ENCODE assay signal across 31 cellular contexts in the genomic region with DNA sequence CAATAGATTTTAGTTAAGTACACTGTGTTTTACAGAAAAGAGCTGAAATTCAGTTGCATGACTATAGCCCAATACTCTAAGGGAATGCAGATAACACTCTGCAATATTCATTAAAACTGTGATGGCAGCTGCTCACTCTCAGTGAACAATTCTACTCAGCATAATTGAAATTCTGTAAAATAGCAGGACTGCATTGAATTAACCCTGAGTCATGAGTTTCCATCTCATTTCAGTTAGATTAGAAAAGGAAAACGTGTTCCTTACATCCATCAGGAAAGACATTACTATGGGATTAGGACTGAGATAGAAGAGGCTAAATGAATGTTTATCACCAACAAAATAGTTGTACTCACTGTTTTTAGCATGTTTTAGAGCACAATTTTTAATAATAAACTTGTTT.
"Had no signal": no experiment of that assay in that cellular context is flagged by ENCODE, and none has a peak within 500 bp of the region (broad histone marks: within the 10 kb centered on the region; RNA-seq: fewer than 3 reads in every experiment).

No MANE protein-coding gene starts in this region.

- H3K4me3 Mint-ChIP-seq: activated CD4-positive, alpha-beta memory T cell treated with anti-CD3 and anti-CD28 coated beads for 36 hours; activated CD4-positive, alpha-beta T cell treated with anti-CD3 and anti-CD28 coated beads for 36 hours; activated CD4-positive, alpha-beta T cell treated with anti-CD3 and anti-CD28 coated beads, Interleukin-2, amount 10 ng/mL, durations not matched to agents 24 days and 14 days; activated CD8-positive, alpha-beta memory T cell treated with anti-CD3 and anti-CD28 coated beads, Interleukin-2, amount 10 ng/mL, durations not matched to agents 7 days and 5 days; activated CD8-positive, alpha-beta T cell treated with anti-CD3 and anti-CD28 coated beads, Interleukin-2, amount 10 ng/mL, durations not matched to agents 7 days and 5 days; activated naive CD4-positive, alpha-beta T cell treated with anti-CD3 and anti-CD28 coated beads for 36 hours; activated naive CD4-positive, alpha-beta T cell treated with anti-CD3 and anti-CD28 coated beads, Interleukin-2, amount 50 U/mL, for 24 hours; activated naive CD8-positive, alpha-beta T cell treated with anti-CD3 and anti-CD28 coated beads for 36 hours; activated T-helper 1 cell treated with anti-CD3 and anti-CD28 coated beads, Interleukin-12 subunit alpha, Interleukin-12 subunit beta, Interleukin-2, Interleukin-4 antibody, amounts not matched to agents 30 ng/mL and 10 ng/mL and 1 ng/mL, durations not matched to agents 14 hours and 24 hours and 36 hours; effector memory CD8-positive, alpha-beta T cell had no signal

- H3K27ac ChIP-seq: body of pancreas, esophagus muscularis mucosa, foreskin keratinocyte, gastrocnemius medialis, heart right ventricle had no signal

- H3K4me1 ChIP-seq: body of pancreas, esophagus muscularis mucosa, foreskin keratinocyte, gastrocnemius medialis, heart right ventricle had no signal

- H3K36me3 ChIP-seq: esophagus muscularis mucosa, gastrocnemius medialis, heart right ventricle had no signal

- H3K9me3 ChIP-seq: body of pancreas, esophagus muscularis mucosa, gastrocnemius medialis, heart right ventricle had no signal

- H3K36me3 Mint-ChIP-seq: activated CD4-positive, alpha-beta memory T cell treated with anti-CD3 and anti-CD28 coated beads for 36 hours; activated CD8-positive, alpha-beta memory T cell treated with anti-CD3 and anti-CD28 coated beads, Interleukin-2, amount 10 ng/mL, durations not matched to agents 7 days and 5 days; activated naive CD4-positive, alpha-beta T cell treated with anti-CD3 and anti-CD28 coated beads, Interleukin-2, amount 50 U/mL, for 24 hours; activated naive CD8-positive, alpha-beta T cell treated with anti-CD3 and anti-CD28 coated beads for 36 hours had no signal

- FAIRE-seq: colon had no signal

- H3K27me3 ChIP-seq: body of pancreas, foreskin keratinocyte, gastrocnemius medialis, heart right ventricle had no signal

- ATAC-seq: activated CD4-positive, alpha-beta T cell treated with anti-CD3 and anti-CD28 coated beads for 36 hours; activated CD8-positive, alpha-beta memory T cell treated with anti-CD3 and anti-CD28 coated beads, Interleukin-2, amount 10 ng/mL, durations not matched to agents 7 days and 5 days; activated CD8-positive, alpha-beta T cell treated with anti-CD3 and anti-CD28 coated beads, Interleukin-2, amount 10 ng/mL, durations not matched to agents 7 days and 5 days; body of pancreas; effector memory CD8-positive, alpha-beta T cell; foreskin keratinocyte; gastrocnemius medialis; heart right ventricle had no signal

- DNase-seq: activated CD4-positive, alpha-beta memory T cell treated with anti-CD3 and anti-CD28 coated beads for 36 hours; activated CD4-positive, alpha-beta T cell treated with anti-CD3 and anti-CD28 coated beads for 36 hours; activated CD4-positive, alpha-beta T cell treated with anti-CD3 and anti-CD28 coated beads, Interleukin-2, amount 10 ng/mL, durations not matched to agents 24 days and 14 days; activated CD4-positive, CD25-positive, alpha-beta regulatory T cell; activated CD4-positive, CD25-positive, alpha-beta regulatory T cell treated with anti-CD3 and anti-CD28 coated beads, Interleukin-2, amount 50 U/mL, for 72 hours; activated CD8-positive, alpha-beta memory T cell treated with anti-CD3 and anti-CD28 coated beads, Interleukin-2, amount 10 ng/mL, durations not matched to agents 7 days and 5 days; activated CD8-positive, alpha-beta memory T cell treated with anti-CD3 and anti-CD28 coated beads, Interleukin-2, amount 50 U/mL, for 4 hours; activated CD8-positive, alpha-beta T cell treated with anti-CD3 and anti-CD28 coated beads, Interleukin-2, amount 10 ng/mL, durations not matched to agents 7 days and 5 days; activated effector memory CD4-positive, alpha-beta T cell treated with anti-CD3 and anti-CD28 coated beads, Interleukin-2, amount 50 U/mL, for 16 hours; activated naive CD4-positive, alpha-beta T cell treated with anti-CD3 and anti-CD28 coated beads for 36 hours; activated naive CD8-positive, alpha-beta T cell treated with anti-CD3 and anti-CD28 coated beads for 36 hours; activated T-cell treated with anti-CD3 and anti-CD28 coated beads, Interleukin-2, amount 50 U/mL, for 1 hour; activated T-cell treated with anti-CD3 and anti-CD28 coated beads, Interleukin-2, amount 50 U/mL, for 48 hours; amniotic stem cell; anterior cingulate cortex; body of pancreas; caudate nucleus; cortex of kidney; dermis blood vessel endothelial cell; effector CD4-positive, alpha-beta T cell; effector memory CD8-positive, alpha-beta T cell; erythroblast; foreskin keratinocyte; gastrocnemius medialis; heart right ventricle; T-helper 2 cell had no signal

- H3K27ac Mint-ChIP-seq: activated CD4-positive, alpha-beta memory T cell treated with anti-CD3 and anti-CD28 coated beads for 36 hours; activated CD4-positive, alpha-beta T cell treated with anti-CD3 and anti-CD28 coated beads for 36 hours; activated CD4-positive, alpha-beta T cell treated with anti-CD3 and anti-CD28 coated beads, Interleukin-2, amount 10 ng/mL, durations not matched to agents 24 days and 14 days; activated CD8-positive, alpha-beta memory T cell treated with anti-CD3 and anti-CD28 coated beads, Interleukin-2, amount 10 ng/mL, durations not matched to agents 7 days and 5 days; activated CD8-positive, alpha-beta T cell treated with anti-CD3 and anti-CD28 coated beads, Interleukin-2, amount 10 ng/mL, durations not matched to agents 7 days and 5 days; activated naive CD4-positive, alpha-beta T cell treated with anti-CD3 and anti-CD28 coated beads for 36 hours; activated naive CD4-positive, alpha-beta T cell treated with anti-CD3 and anti-CD28 coated beads, Interleukin-2, amount 50 U/mL, for 24 hours; activated naive CD8-positive, alpha-beta T cell treated with anti-CD3 and anti-CD28 coated beads for 36 hours; activated T-helper 1 cell treated with anti-CD3 and anti-CD28 coated beads, Interleukin-12 subunit alpha, Interleukin-12 subunit beta, Interleukin-2, Interleukin-4 antibody, amounts not matched to agents 30 ng/mL and 10 ng/mL and 1 ng/mL, durations not matched to agents 14 hours and 24 hours and 36 hours; activated T-helper 2 cell treated with anti-CD3 and anti-CD28 coated beads, Interferon-gamma antibody, Interleukin-2, Interleukin-4, amounts not matched to agents 10 μg/mL and 5 μg/mL and 100 μg/mL, durations not matched to agents 14 hours and 24 hours and 36 hours; effector memory CD8-positive, alpha-beta T cell had no signal

- H3K4me1 Mint-ChIP-seq: activated CD4-positive, alpha-beta T cell treated with anti-CD3 and anti-CD28 coated beads for 36 hours; activated CD4-positive, alpha-beta T cell treated with anti-CD3 and anti-CD28 coated beads, Interleukin-2, amount 10 ng/mL, durations not matched to agents 24 days and 14 days; activated CD8-positive, alpha-beta memory T cell treated with anti-CD3 and anti-CD28 coated beads, Interleukin-2, amount 10 ng/mL, durations not matched to agents 7 days and 5 days; activated naive CD4-positive, alpha-beta T cell treated with anti-CD3 and anti-CD28 coated beads, Interleukin-2, amount 50 U/mL, for 24 hours; activated naive CD8-positive, alpha-beta T cell treated with anti-CD3 and anti-CD28 coated beads for 36 hours had no signal

- H3K9me3 Mint-ChIP-seq: activated CD4-positive, alpha-beta memory T cell treated with anti-CD3 and anti-CD28 coated beads for 36 hours; activated CD4-positive, alpha-beta T cell treated with anti-CD3 and anti-CD28 coated beads, Interleukin-2, amount 10 ng/mL, durations not matched to agents 24 days and 14 days; activated naive CD4-positive, alpha-beta T cell treated with anti-CD3 and anti-CD28 coated beads for 36 hours; activated naive CD8-positive, alpha-beta T cell treated with anti-CD3 and anti-CD28 coated beads for 36 hours; activated T-helper 1 cell treated with anti-CD3 and anti-CD28 coated beads, Interleukin-12 subunit alpha, Interleukin-12 subunit beta, Interleukin-2, Interleukin-4 antibody, amounts not matched to agents 30 ng/mL and 10 ng/mL and 1 ng/mL, durations not matched to agents 14 hours and 24 hours and 36 hours; activated T-helper 2 cell treated with anti-CD3 and anti-CD28 coated beads, Interferon-gamma antibody, Interleukin-2, Interleukin-4, amounts not matched to agents 10 μg/mL and 5 μg/mL and 100 μg/mL, durations not matched to agents 14 hours and 24 hours and 36 hours had no signal

- H3K4me3 ChIP-seq: body of pancreas, esophagus muscularis mucosa, gastrocnemius medialis, heart right ventricle had no signal

- H3K27me3 Mint-ChIP-seq: activated CD4-positive, alpha-beta memory T cell treated with anti-CD3 and anti-CD28 coated beads for 36 hours; activated CD4-positive, alpha-beta T cell treated with anti-CD3 and anti-CD28 coated beads, Interleukin-2, amount 10 ng/mL, durations not matched to agents 24 days and 14 days; activated CD8-positive, alpha-beta memory T cell treated with anti-CD3 and anti-CD28 coated beads, Interleukin-2, amount 10 ng/mL, durations not matched to agents 7 days and 5 days; activated naive CD4-positive, alpha-beta T cell treated with anti-CD3 and anti-CD28 coated beads, Interleukin-2, amount 50 U/mL, for 24 hours; activated naive CD8-positive, alpha-beta T cell treated with anti-CD3 and anti-CD28 coated beads for 36 hours; effector memory CD8-positive, alpha-beta T cell had no signal
